10 cellular contexts compared by ENCODE assay signal in genomic region chr7:101956130-101956529, GRCh38.
"Had no signal": no experiment of that assay in that cellular context is flagged by ENCODE, and none has a peak within 500 bp of the region (broad histone marks: within the 10 kb centered on the region; RNA-seq: fewer than 3 reads in every experiment).

No MANE protein-coding gene starts in this region.

- H3K27me3 ChIP-seq: body of pancreas, testis had no signal

- H3K27ac ChIP-seq: body of pancreas, prostate gland, testis had no signal

- H3K36me3 ChIP-seq: prostate gland had no signal

- H3K4me3 ChIP-seq: body of pancreas, prostate gland, testis had no signal

- DNase-seq: activated CD4-positive, alpha-beta T cell treated with anti-CD3 and anti-CD28 coated beads, Interleukin-2, amount 10 ng/mL, durations not matched to agents 24 days and 14 days; amniotic stem cell; body of pancreas; left colon; occipital lobe; stimulated activated CD4-positive, alpha-beta T cell treated with anti-CD3 and anti-CD28 coated beads, Interleukin-4, amount 100 ng/mL, for 1 hour; stimulated activated CD8-positive, alpha-beta memory T cell treated with anti-CD3 and anti-CD28 coated beads, Interleukin-4, amount 100 ng/mL, for 48 hours; testis had no signal

- H3K9me3 ChIP-seq: body of pancreas, prostate gland, testis had no signal

- H3K4me1 ChIP-seq: prostate gland had no signal

- ATAC-seq: body of pancreas, left colon, WTC11 had no signal
